Comparison of ENCODE assay signal across 8 cellular contexts in genomic region chr11:44728085-44728410, GRCh38. TPM values are rescaled to one million over a fixed set of nuclear protein-coding genes. Genes with fewer than 3 reads are reported as not detected.
DNase-seq lines count a peak whose midpoint lies in the region; FAIRE-seq and TF ChIP-seq lines count a peak whose summit lies in the region.

No MANE protein-coding gene starts in this region.

- H3K4me1 Mint-ChIP-seq in activated naive CD4-positive, alpha-beta T cell treated with anti-CD3 and anti-CD28 coated beads, Interleukin-2, amount 10 ng/mL, durations not matched to agents 7 days and 5 days: peaks cover 49% of the 10 kb centered on the region

- no peak overlapping the region for H2AFZ ChIP-seq in mesenchymal stem cell (ENCODE audit: low read depth, low read length)

- H2BK15ac ChIP-seq in mesenchymal stem cell (ENCODE audit: low read depth, poor library complexity, severe bottlenecking): no peak overlapping the region

- H2BK120ac ChIP-seq in mesenchymal stem cell (ENCODE audit: low read depth, low read length): no peak overlapping the region

- H2BK5ac ChIP-seq in mesenchymal stem cell (ENCODE audit: low read depth, low read length, poor library complexity, severe bottlenecking): no peak overlapping the region

- H3K14ac ChIP-seq in mesenchymal stem cell (ENCODE audit: low read length in 2 of 2): no peak overlapping the region

- peak overlapping the region in 1 of 2 experiments; percentile 48 for H2BK12ac ChIP-seq in mesenchymal stem cell (ENCODE audit: low read length in 2 of 2)

- TF ChIP-seq POLR2A in tibial nerve (IDR thresholded peaks at IDR 0.05): no peak

- peak overlapping the region; percentile 94 for H3K4me2 ChIP-seq in mesenchymal stem cell (ENCODE audit: low read length, poor library complexity, severe bottlenecking)

- TF ChIP-seq EP300 in tibial nerve (IDR thresholded peaks at IDR 0.05): no peak

- H3K4ac ChIP-seq in mesenchymal stem cell (ENCODE audit: low read depth in 1 of 2, low read length in 2 of 2): no peak overlapping the region

- H3K27me3 Mint-ChIP-seq in activated naive CD4-positive, alpha-beta T cell treated with anti-CD3 and anti-CD28 coated beads, Interleukin-2, amount 10 ng/mL, durations not matched to agents 7 days and 5 days: peaks cover 54% of the 10 kb centered on the region

- no peak for FAIRE-seq in urothelium cell line (lab: Jason Lieb, UNC)

- peak overlapping the region; percentile 15 for H3K9ac ChIP-seq in mesenchymal stem cell (ENCODE audit: low read length)

- H3K27ac Mint-ChIP-seq in activated naive CD4-positive, alpha-beta T cell treated with anti-CD3 and anti-CD28 coated beads, Interleukin-2, amount 10 ng/mL, durations not matched to agents 7 days and 5 days: peak overlapping the region; percentile 76

- CTCF ChIA-PET in activated naive CD4-positive, alpha-beta T cell treated with anti-CD3 and anti-CD28 coated beads, Interleukin-2, amount 10 ng/mL, durations not matched to agents 7 days and 5 days (lab: Charles Lee): no interaction called here

- peaks cover 14% of the 10 kb centered on the region for H3K4me1 ChIP-seq in mesenchymal stem cell (ENCODE audit: control insufficient read depth, insufficient read depth, low read depth, low read length)
- H3K4me1 ChIP-seq in tibial nerve: peaks cover 0 to 56% (median 20%) of the 10 kb centered on the region in 4 donors

- no peak overlapping the region for H3K23ac ChIP-seq in mesenchymal stem cell (ENCODE audit: low read length in 2 of 2)

- H3K4me3 ChIP-seq in mesenchymal stem cell (ENCODE audit: insufficient read depth in 1 of 2, low read depth in 1 of 2, low read length in 2 of 2) (peak overlapping the region; percentile 51 to 63), tibial nerve (peak overlapping the region; percentile 46 to 75 (median 62))

- H3K36me3 ChIP-seq in mesenchymal stem cell (ENCODE audit: control insufficient read depth in 1 of 2, insufficient read depth in 2 of 2, low read depth in 1 of 2, low read length in 2 of 2): no peaks in the 10 kb centered on the region
- no peaks in the 10 kb centered on the region for H3K36me3 ChIP-seq in tibial nerve

- H4K8ac ChIP-seq in mesenchymal stem cell (ENCODE audit: low read length): no peak overlapping the region

- 1 to 2% (median 2%) methylated on average over 14 of the region's 14 CpGs for WGBS in adipose tissue, 3 donors
- WGBS in mesenchymal stem cell: 1% methylated on average over 12 of the region's 14 CpGs
- 0 to 3% methylated on average over 13 to 14 of the region's 14 CpGs for WGBS in tibial nerve, 2 donors

- no peak overlapping the region for H2AK5ac ChIP-seq in mesenchymal stem cell (ENCODE audit: low read length, severe bottlenecking)

- H3K9me3 ChIP-seq in mesenchymal stem cell (ENCODE audit: control insufficient read depth, low read length): peaks cover 8% of the 10 kb centered on the region
- H3K9me3 ChIP-seq in tibial nerve: no peaks in the 10 kb centered on the region

- H3K4me3 Mint-ChIP-seq in activated naive CD4-positive, alpha-beta T cell treated with anti-CD3 and anti-CD28 coated beads, Interleukin-2, amount 10 ng/mL, durations not matched to agents 7 days and 5 days: peak overlapping the region; percentile 86

- H3K27ac ChIP-seq in adipose tissue (ENCODE audit: low read depth, low read length): peak overlapping the region; percentile 11
- no peak overlapping the region for H3K27ac ChIP-seq in mesenchymal stem cell (ENCODE audit: low read length, poor library complexity, severe bottlenecking)
- peak overlapping the region in 2 of 4 donors; percentile 21 to 66 for H3K27ac ChIP-seq in tibial nerve

- no peak for TF ChIP-seq CTCF in tibial nerve (IDR thresholded peaks at IDR 0.05)

- H4K91ac ChIP-seq in mesenchymal stem cell (ENCODE audit: low read length): no peak overlapping the region

- H3K9me3 Mint-ChIP-seq in activated naive CD4-positive, alpha-beta T cell treated with anti-CD3 and anti-CD28 coated beads, Interleukin-2, amount 10 ng/mL, durations not matched to agents 7 days and 5 days: no peaks in the 10 kb centered on the region

- no peaks in the 10 kb centered on the region for H3K79me1 ChIP-seq in mesenchymal stem cell (replicated peaks; ENCODE audit: low read length, poor library complexity, severe bottlenecking)

- H3K36me3 Mint-ChIP-seq in activated naive CD4-positive, alpha-beta T cell treated with anti-CD3 and anti-CD28 coated beads, Interleukin-2, amount 10 ng/mL, durations not matched to agents 7 days and 5 days: peaks cover 26% of the 10 kb centered on the region

- peak overlapping the region in 1 of 2 experiments; percentile 58 for H3K18ac ChIP-seq in mesenchymal stem cell (ENCODE audit: low read depth in 1 of 2, low read length in 2 of 2)

- H3K27me3 ChIP-seq in mesenchymal stem cell (ENCODE audit: control insufficient read depth in 1 of 2, insufficient read depth in 1 of 2, low read length in 2 of 2) (peaks cover 77 to 83% of the 10 kb centered on the region in 2 experiments), tibial nerve (peaks cover 0 to 8% of the 10 kb centered on the region in 2 donors)

- no peak for DNase-seq in activated naive CD4-positive, alpha-beta T cell treated with anti-CD3 and anti-CD28 coated beads, Interleukin-2, amount 10 ng/mL, durations not matched to agents 7 days and 5 days
- DNase-seq in activated naive CD4-positive, alpha-beta T cell (lab: John Stamatoyannopoulos, UW): no peak
- DNase-seq in mesenchymal stem cell (no peak), tibial nerve (ENCODE audit: low spot score in 2 of 2) (no peak), GM03348 (ENCODE audit: low spot score) (no peak), COLO668 (lab: John Stamatoyannopoulos, UW; ENCODE audit: unreplicated experiment) (no peak), urothelium cell line (ENCODE audit: low spot score) (no peak)

RNA-seq across cellular contexts. Expression of gene TSPAN18, which starts 1.3 kb away (rescaled TPM):
- 10 to 100 TPM in 2 of 3 donors, 1 to 10 TPM in 1; 1.6 to 15.6 (median 14.4) TPM for polyA plus RNA-seq in adipose tissue
- 7.4 TPM for polyA plus RNA-seq in mesenchymal stem cell (2013, experiment 1 of 2)
- polyA plus RNA-seq in mesenchymal stem cell (2013, experiment 2 of 2): 7.2 TPM
- total RNA-seq in tibial nerve: 10 to 100 TPM in 1 of 4 donors, 1 to 10 TPM in 3; 6.7 to 13.1 (median 7.9) TPM
